Comparison of ENCODE assay signal across 11 cellular contexts in the genomic region with DNA sequence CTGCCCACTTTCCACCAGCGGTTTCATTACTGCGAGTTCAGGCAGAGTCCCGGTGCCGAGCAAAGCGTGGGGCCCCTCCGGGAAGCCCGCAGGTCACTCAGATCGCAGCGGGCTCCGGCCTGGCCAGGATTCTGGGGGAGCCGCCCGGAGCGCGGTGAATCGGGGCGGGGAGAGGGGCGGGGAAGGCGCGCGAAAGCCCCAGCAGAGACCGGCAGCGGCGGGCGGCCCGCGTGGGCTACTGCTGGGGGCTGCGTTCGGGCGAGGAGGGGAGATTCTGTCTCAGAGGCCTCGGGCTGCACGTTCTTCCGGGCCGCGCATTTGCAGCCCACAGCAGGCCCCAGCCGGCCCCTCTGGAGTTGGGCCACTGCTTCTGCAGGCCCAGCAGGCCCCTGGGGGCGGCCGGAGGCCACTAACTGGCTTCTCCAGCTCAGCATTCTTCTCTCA.
DNase-seq lines count a peak whose midpoint lies in the region; ATAC-seq, FAIRE-seq and TF ChIP-seq lines count a peak whose summit lies in the region.
"Had no signal": no experiment of that assay in that cellular context is flagged by ENCODE, and none has a peak within 500 bp of the region (broad histone marks: within the 10 kb centered on the region; RNA-seq: fewer than 3 reads in every experiment).

No MANE protein-coding gene starts in this region.

- intact Hi-C loops in HepG2 (cut with micrococcal nuclease; ENCODE audit: unreplicated experiment) (no loop called here), posterior cingulate gyrus (cut with DNase I) (no loop called here)
- intact Hi-C loops in activated naive CD4-positive, alpha-beta T cell treated with anti-CD3 and anti-CD28 coated beads for 36 hours (cut with micrococcal nuclease): no loop called here

- H3K79me2 ChIP-seq in HepG2 (ENCODE audit: insufficient read depth, low read length): no peaks in the 10 kb centered on the region
- no peaks in the 10 kb centered on the region for H3K79me2 ChIP-seq in smooth muscle cell (ENCODE audit: low read depth)

- H3K27ac ChIP-seq in HepG2 (ENCODE audit: extremely low read length, insufficient read depth, low read length) (no peak overlapping the region), smooth muscle cell (ENCODE audit: low read depth) (no peak overlapping the region)

- CTCF ChIA-PET in HepG2 (lab: Yijun Ruan, JAX; ENCODE audit: low intra/inter-chr PET ratio, low total read pairs): no interaction called here
- CTCF ChIA-PET in activated naive CD4-positive, alpha-beta T cell treated with anti-CD3 and anti-CD28 coated beads for 36 hours (lab: Charles Lee): no interaction called here

- H3K4me2 ChIP-seq in HepG2 (ENCODE audit: low read depth, low read length) (peak overlapping the region; percentile 71), smooth muscle cell (peak overlapping the region; percentile 73)

- peaks cover 20% of the 10 kb centered on the region for H3K4me1 ChIP-seq in HepG2 (ENCODE audit: insufficient read depth, low read length)
- no peaks in the 10 kb centered on the region for H3K4me1 ChIP-seq in smooth muscle cell (ENCODE audit: low read depth)
- H3K4me1 ChIP-seq: HAP-1 had no signal

- H3K9me3 ChIP-seq in HepG2 (ENCODE audit: low read length): peaks cover 7% of the 10 kb centered on the region; the same call in 1 of the 2 replicates
- H3K9me3 ChIP-seq in smooth muscle cell (replicated peaks; ENCODE audit: low read depth): no peaks in the 10 kb centered on the region
- H3K9me3 ChIP-seq: HAP-1, SJCRH30 had no signal

- no peak for TF ChIP-seq CTCF in HepG2 (CRISPR knock-in tag; IDR thresholded peaks at IDR 0.05)
- no peak for TF ChIP-seq CTCF in smooth muscle cell (IDR thresholded peaks at IDR 0.05; ENCODE audit: borderline replicate concordance, insufficient read depth, poor library complexity, severe bottlenecking)

- TF ChIP-seq RAD21 in HepG2 (CRISPR knock-in tag; IDR thresholded peaks at IDR 0.05): no peak

- no peaks in the 10 kb centered on the region for H3F3A ChIP-seq in smooth muscle cell (ENCODE audit: low read depth)

- H3K4me3 ChIP-seq in HepG2 (replicated peaks in 1 of 3; ENCODE audit: insufficient read depth in 1 of 3, low read depth in 2 of 3, low read length in 3 of 3): peak overlapping the region in 2 of 3 experiments; percentile 40 to 60; a peak in 4 of 6 replicates
- peak overlapping the region; percentile 18 for H3K4me3 ChIP-seq in smooth muscle cell
- H3K4me3 ChIP-seq: HAP-1, SJCRH30 had no signal

- no TSS peak for BruUV-seq in HepG2 (replicated peaks; lab: Mats Ljungman, UMichigan)

- peaks cover 2% of the 10 kb centered on the region for H3K9me3 Mint-ChIP-seq in activated naive CD4-positive, alpha-beta T cell treated with anti-CD3 and anti-CD28 coated beads for 36 hours

- H3K36me3 Mint-ChIP-seq in activated naive CD4-positive, alpha-beta T cell treated with anti-CD3 and anti-CD28 coated beads for 36 hours (ENCODE audit: low read depth): no peaks in the 10 kb centered on the region

- no peak for TF ChIP-seq POLR2A in HepG2 (IDR thresholded peaks at IDR 0.05; ENCODE audit: insufficient read depth in 1 of 2, low read depth in 2 of 2, low read length in 2 of 2)

- TF ChIP-seq EP300 in HepG2 (IDR thresholded peaks at IDR 0.05; ENCODE audit: low read depth in 2 of 2, low read length in 2 of 2): no peak
- TF ChIP-seq EP300 in HepG2 (CRISPR knock-in tag; IDR thresholded peaks at IDR 0.05; ENCODE audit: borderline replicate concordance): no peak

- ATAC-seq in HepG2: peak; percentile 54
- no peak for ATAC-seq in HG03565 (IDR thresholded peaks at IDR 0.05; ENCODE audit: unreplicated experiment)

- POLR2A ChIA-PET in HepG2 (lab: Yijun Ruan, JAX): no interaction called here

- peaks cover 22% of the 10 kb centered on the region for H3K27me3 Mint-ChIP-seq in activated naive CD4-positive, alpha-beta T cell treated with anti-CD3 and anti-CD28 coated beads for 36 hours (ENCODE audit: low read depth)

- H3K27me3 ChIP-seq in HepG2 (ENCODE audit: control insufficient read depth in 1 of 2, insufficient read depth in 2 of 2, low read length in 2 of 2): no peaks in the 10 kb centered on the region; a peak in 1 of 5 replicates
- no peaks in the 10 kb centered on the region for H3K27me3 ChIP-seq in smooth muscle cell (ENCODE audit: low read depth)
- H3K27me3 ChIP-seq: SJCRH30 had no signal

- H3K36me3 ChIP-seq in HepG2 (replicated peaks in 1 of 2; ENCODE audit: control insufficient read depth in 1 of 2, insufficient read depth in 2 of 2, low read length in 2 of 2): no peaks in the 10 kb centered on the region
- H3K36me3 ChIP-seq in smooth muscle cell (ENCODE audit: low read depth): no peaks in the 10 kb centered on the region
- H3K36me3 ChIP-seq: HAP-1, SJCRH30 had no signal

- peaks cover 13% of the 10 kb centered on the region for H3K4me1 Mint-ChIP-seq in activated naive CD4-positive, alpha-beta T cell treated with anti-CD3 and anti-CD28 coated beads for 36 hours (ENCODE audit: low read depth)

- DNase-seq in HuH-7 (ENCODE audit: low spot score) (peak; percentile 44), ecto neural progenitor cell (ENCODE audit: low spot score) (peak; percentile 61), HepG2 (ENCODE audit: low spot score) (no peak), smooth muscle cell (lab: John Stamatoyannopoulos, UW; ENCODE audit: unreplicated experiment) (no peak), NOMO-1 (lab: John Stamatoyannopoulos, UW; ENCODE audit: unreplicated experiment in 2 of 2) (no peak), posterior cingulate gyrus (no peak)
- no peak for DNase-seq in activated naive CD4-positive, alpha-beta T cell treated with anti-CD3 and anti-CD28 coated beads for 36 hours
- DNase-seq: SJCRH30; stimulated activated CD8-positive, alpha-beta memory T cell treated with anti-CD3 and anti-CD28 coated beads, Interleukin-4, amount 100 ng/mL, for 48 hours had no signal

- no peak overlapping the region for H3K27ac Mint-ChIP-seq in activated naive CD4-positive, alpha-beta T cell treated with anti-CD3 and anti-CD28 coated beads for 36 hours

- H2AFZ ChIP-seq in HepG2 (ENCODE audit: low read length): peak overlapping the region; percentile 38
- H2AFZ ChIP-seq in smooth muscle cell (ENCODE audit: low read depth): no peak overlapping the region

- in situ Hi-C loops in HepG2 (cut with HindIII; ENCODE audit: extremely low pct_ligation_motif_present, low pct_unique_long_range_greater_than_20kb): no loop called here

- H3K4me3 Mint-ChIP-seq in activated naive CD4-positive, alpha-beta T cell treated with anti-CD3 and anti-CD28 coated beads for 36 hours: no peak overlapping the region

- peak overlapping the region; percentile 57 for H3K9ac ChIP-seq in HepG2 (ENCODE audit: insufficient read depth, low read depth, low read length)
- H3K9ac ChIP-seq in smooth muscle cell (ENCODE audit: low read depth): no peak overlapping the region

- no peak for FAIRE-seq in HepG2 (lab: Jason Lieb, UNC)

- WGBS in HepG2 (ENCODE audit: low lambda C conversion rate): 64% methylated on average over 31 of the region's 37 CpGs
- WGBS in smooth muscle cell (ENCODE audit: low lambda C conversion rate): 52% methylated on average over 10 of the region's 37 CpGs

- no peaks in the 10 kb centered on the region for H4K20me1 ChIP-seq in HepG2 (ENCODE audit: insufficient read depth, low read length)
- no peaks in the 10 kb centered on the region for H4K20me1 ChIP-seq in smooth muscle cell (ENCODE audit: low read depth)

TF ChIP-seq in HepG2, 621 proteins besides CTCF, POLR2A, EP300 and RAD21 (continues in another document):
- TF ChIP-seq AGO1 (IDR thresholded peaks at IDR 0.05; ENCODE audit: low read depth, low read length, poor library complexity, severe bottlenecking) (peak; percentile 88), GABPB1 (CRISPR knock-in tag; IDR thresholded peaks at IDR 0.05) (peak; percentile 12; the same call in 1 of the 2 replicates), ZNF446 (CRISPR knock-in tag; IDR thresholded peaks at IDR 0.05) (no peak), TFDP1 (CRISPR knock-in tag; IDR thresholded peaks at IDR 0.05; ENCODE audit: borderline replicate concordance) (no peak), ZFP36L2 (CRISPR knock-in tag; IDR thresholded peaks at IDR 0.05) (no peak), KDM3A (CRISPR knock-in tag; IDR thresholded peaks at IDR 0.05; ENCODE audit: low read depth) (no peak), MTF1 (CRISPR knock-in tag; IDR thresholded peaks at IDR 0.05) (no peak)
- TF ChIP-seq, protein P1, sequence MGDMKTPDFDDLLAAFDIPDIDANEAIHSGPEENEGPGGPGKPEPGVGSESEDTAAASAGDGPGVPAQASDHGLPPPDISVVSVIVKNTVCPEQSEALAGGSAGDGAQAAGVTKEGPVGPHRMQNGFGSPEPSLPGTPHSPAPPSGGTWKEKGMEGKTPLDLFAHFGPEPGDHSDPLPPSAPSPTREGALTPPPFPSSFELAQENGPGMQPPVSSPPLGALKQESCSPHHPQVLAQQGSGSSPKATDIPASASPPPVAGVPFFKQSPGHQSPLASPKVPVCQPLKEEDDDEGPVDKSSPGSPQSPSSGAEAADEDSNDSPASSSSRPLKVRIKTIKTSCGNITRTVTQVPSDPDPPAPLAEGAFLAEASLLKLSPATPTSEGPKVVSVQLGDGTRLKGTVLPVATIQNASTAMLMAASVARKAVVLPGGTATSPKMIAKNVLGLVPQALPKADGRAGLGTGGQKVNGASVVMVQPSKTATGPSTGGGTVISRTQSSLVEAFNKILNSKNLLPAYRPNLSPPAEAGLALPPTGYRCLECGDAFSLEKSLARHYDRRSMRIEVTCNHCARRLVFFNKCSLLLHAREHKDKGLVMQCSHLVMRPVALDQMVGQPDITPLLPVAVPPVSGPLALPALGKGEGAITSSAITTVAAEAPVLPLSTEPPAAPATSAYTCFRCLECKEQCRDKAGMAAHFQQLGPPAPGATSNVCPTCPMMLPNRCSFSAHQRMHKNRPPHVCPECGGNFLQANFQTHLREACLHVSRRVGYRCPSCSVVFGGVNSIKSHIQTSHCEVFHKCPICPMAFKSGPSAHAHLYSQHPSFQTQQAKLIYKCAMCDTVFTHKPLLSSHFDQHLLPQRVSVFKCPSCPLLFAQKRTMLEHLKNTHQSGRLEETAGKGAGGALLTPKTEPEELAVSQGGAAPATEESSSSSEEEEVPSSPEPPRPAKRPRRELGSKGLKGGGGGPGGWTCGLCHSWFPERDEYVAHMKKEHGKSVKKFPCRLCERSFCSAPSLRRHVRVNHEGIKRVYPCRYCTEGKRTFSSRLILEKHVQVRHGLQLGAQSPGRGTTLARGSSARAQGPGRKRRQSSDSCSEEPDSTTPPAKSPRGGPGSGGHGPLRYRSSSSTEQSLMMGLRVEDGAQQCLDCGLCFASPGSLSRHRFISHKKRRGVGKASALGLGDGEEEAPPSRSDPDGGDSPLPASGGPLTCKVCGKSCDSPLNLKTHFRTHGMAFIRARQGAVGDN (CRISPR knock-in tag; IDR thresholded peaks at IDR 0.05): peak; percentile 66

Comparison
In these comparisons a context has a peak if more than half of its experiments do, and no peak if none do; other contexts are left out.
1. DNase-seq: peak in HuH-7 (single experiment) and ecto neural progenitor cell (single experiment); none in HepG2 (single experiment), smooth muscle cell (single experiment), NOMO-1 (0 of 2), activated naive CD4-positive, alpha-beta T cell treated with anti-CD3 and anti-CD28 coated beads for 36 hours (single experiment) and posterior cingulate gyrus (0 of 10).